ENCODE assay signal across 8 cellular contexts in the genomic region with DNA sequence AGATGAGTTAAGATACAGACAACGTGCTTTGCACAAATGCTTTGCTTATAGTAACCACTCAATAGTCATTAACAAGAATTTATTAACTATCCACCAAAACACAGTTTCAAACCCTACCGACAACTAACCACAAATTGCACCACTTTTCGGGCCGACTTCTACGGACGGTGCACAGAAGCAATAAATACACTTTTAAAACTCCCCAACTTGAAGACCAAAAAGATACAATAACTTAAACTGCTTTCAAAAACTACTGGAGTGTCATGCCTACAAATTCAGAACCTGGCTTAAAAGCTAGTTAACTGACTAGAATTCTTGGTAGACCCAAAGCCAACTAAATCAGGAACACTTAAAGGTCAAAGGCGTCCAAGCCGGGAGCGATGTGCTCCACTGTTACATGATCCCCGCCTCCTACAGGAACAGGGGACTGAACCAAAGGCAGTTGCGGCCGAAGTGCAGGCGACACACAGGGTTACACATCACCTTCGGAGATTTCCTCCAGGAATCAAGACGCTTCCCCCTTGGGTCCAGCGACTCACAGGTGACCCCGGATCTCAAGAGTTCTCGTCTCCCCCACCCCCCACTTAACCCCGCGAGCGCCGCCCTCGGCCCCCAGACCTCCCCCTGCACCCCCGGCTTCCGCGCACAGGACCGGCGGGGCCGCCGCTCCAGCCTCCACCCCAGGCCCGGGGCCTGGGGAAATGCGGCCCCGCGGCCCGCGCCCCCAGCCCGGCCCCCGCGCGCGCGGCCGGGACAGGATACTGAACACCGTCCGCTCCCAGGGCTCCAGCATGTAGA. TPM values are rescaled to one million over a fixed set of nuclear protein-coding genes. Genes with fewer than 3 reads are reported as not detected.
DNase-seq lines count a peak whose midpoint lies in the region; ATAC-seq, FAIRE-seq and TF ChIP-seq lines count a peak whose summit lies in the region.

No MANE protein-coding gene starts in this region.

- peak overlapping the region; percentile 45 for H3K27ac ChIP-seq in neural cell (ENCODE audit: low read length)

- H3K9ac ChIP-seq in neural cell (ENCODE audit: low read length) = peak overlapping the region; percentile 79

- no peak for FAIRE-seq in urothelium cell line (lab: Jason Lieb, UNC)

- H4K20me1 ChIP-seq in neural cell (ENCODE audit: insufficient read depth) = no peaks in the 10 kb centered on the region

- H3K36me3 ChIP-seq in neural cell (ENCODE audit: insufficient read depth, low read length) = no peaks in the 10 kb centered on the region

- H3K27me3 ChIP-seq in neural cell (ENCODE audit: insufficient read depth, low read depth, low read length) = no peaks in the 10 kb centered on the region

- no peaks in the 10 kb centered on the region for H3K9me2 ChIP-seq in neural cell (ENCODE audit: insufficient read depth, low read length)

- H3K9me3 ChIP-seq in neural cell (ENCODE audit: low read length) = no peaks in the 10 kb centered on the region

- H3K79me2 ChIP-seq in neural cell (replicated peaks; ENCODE audit: insufficient read depth, low read length) = peaks cover 19% of the 10 kb centered on the region

- H3F3A ChIP-seq in neural cell (ENCODE audit: insufficient read depth, low read length, poor library complexity, severe bottlenecking) = no peaks in the 10 kb centered on the region

- H2AFZ ChIP-seq in neural cell (ENCODE audit: low read depth, low read length) = peak overlapping the region; percentile 21

- TF ChIP-seq RAD21 in neural cell (conservative IDR thresholded peaks at IDR 0.05) = no peak

- DNase-seq in Ammon's horn (ENCODE audit: low spot score) (peak; percentile 57), NCI-H510A treated with DMSO at 0.1 percent for 48 hours (lab: John Stamatoyannopoulos, UW) (peak; percentile 54), fibroblast of the aortic adventitia (ENCODE audit: low read depth) (peak; percentile 51), urothelium cell line (ENCODE audit: low spot score) (peak; percentile 48)
- DNase-seq in activated CD8-positive, alpha-beta memory T cell treated with anti-CD3 and anti-CD28 coated beads, Interleukin-2, amount 50 U/mL, for 48 hours = peak; percentile 65

- peak overlapping the region; percentile 45 for H3K4me2 ChIP-seq in neural cell (ENCODE audit: low read length)

- TF ChIP-seq CTCF in fibroblast of the aortic adventitia (IDR thresholded peaks at IDR 0.05; ENCODE audit: insufficient read depth, low read length) = no peak
- TF ChIP-seq CTCF in neural cell (IDR thresholded peaks at IDR 0.05; ENCODE audit: poor library complexity, severe bottlenecking) = no peak

- no peak for TF ChIP-seq EP300 in neural cell (conservative IDR thresholded peaks at IDR 0.05; ENCODE audit: poor library complexity, severe bottlenecking)

- peak; percentile 45 for ATAC-seq in GM19023 (IDR thresholded peaks at IDR 0.05; ENCODE audit: unreplicated experiment)
- ATAC-seq in HG03139 (IDR thresholded peaks at IDR 0.05; ENCODE audit: unreplicated experiment) = peak; percentile 43

- peak overlapping the region; percentile 77 for H3K4me3 ChIP-seq in fibroblast of the aortic adventitia (ENCODE audit: low read depth, low read length)
- H3K4me3 ChIP-seq in neural cell (ENCODE audit: low read length) = peak overlapping the region; percentile 82

TF ChIP-seq in neural cell, 6 proteins besides CTCF, POLR2A, EP300 and RAD21:
- TF ChIP-seq MXI1 (conservative IDR thresholded peaks at IDR 0.05; ENCODE audit: poor library complexity, severe bottlenecking) (no peak), SMC3 (conservative IDR thresholded peaks at IDR 0.05; ENCODE audit: poor library complexity) (no peak), TAF1 (IDR thresholded peaks at IDR 0.05; ENCODE audit: low read depth) (no peak), EZH2 (IDR thresholded peaks at IDR 0.05; ENCODE audit: borderline replicate concordance, insufficient read depth, low read length, poor library complexity, severe bottlenecking) (no peak), REST (IDR thresholded peaks at IDR 0.05; ENCODE audit: borderline replicate concordance) (no peak), POLR2AphosphoS5 (IDR thresholded peaks at IDR 0.05) (no peak)

RNA-seq across cellular contexts. Expression of gene SPTSSA, which starts 0.5 kb away (rescaled TPM):
- total RNA-seq in fibroblast of the aortic adventitia (ENCODE audit: low replicate concordance) = 5.1 and 21.1 TPM in 2 replicates
- polyA plus RNA-seq in neural cell = 16.0 and 20.4 TPM in 2 replicates
- 8.3 and 10.7 TPM in 2 replicates for polyA minus RNA-seq in neural cell

Comparison
In these comparisons a context has a peak if more than half of its experiments do, and no peak if none do; other contexts are left out.
1. Peak in every context shown above with its lines: DNase-seq, ATAC-seq, H3K4me3 ChIP-seq and H3K27ac ChIP-seq.